8 cellular contexts compared by ENCODE assay signal in the genomic region with DNA sequence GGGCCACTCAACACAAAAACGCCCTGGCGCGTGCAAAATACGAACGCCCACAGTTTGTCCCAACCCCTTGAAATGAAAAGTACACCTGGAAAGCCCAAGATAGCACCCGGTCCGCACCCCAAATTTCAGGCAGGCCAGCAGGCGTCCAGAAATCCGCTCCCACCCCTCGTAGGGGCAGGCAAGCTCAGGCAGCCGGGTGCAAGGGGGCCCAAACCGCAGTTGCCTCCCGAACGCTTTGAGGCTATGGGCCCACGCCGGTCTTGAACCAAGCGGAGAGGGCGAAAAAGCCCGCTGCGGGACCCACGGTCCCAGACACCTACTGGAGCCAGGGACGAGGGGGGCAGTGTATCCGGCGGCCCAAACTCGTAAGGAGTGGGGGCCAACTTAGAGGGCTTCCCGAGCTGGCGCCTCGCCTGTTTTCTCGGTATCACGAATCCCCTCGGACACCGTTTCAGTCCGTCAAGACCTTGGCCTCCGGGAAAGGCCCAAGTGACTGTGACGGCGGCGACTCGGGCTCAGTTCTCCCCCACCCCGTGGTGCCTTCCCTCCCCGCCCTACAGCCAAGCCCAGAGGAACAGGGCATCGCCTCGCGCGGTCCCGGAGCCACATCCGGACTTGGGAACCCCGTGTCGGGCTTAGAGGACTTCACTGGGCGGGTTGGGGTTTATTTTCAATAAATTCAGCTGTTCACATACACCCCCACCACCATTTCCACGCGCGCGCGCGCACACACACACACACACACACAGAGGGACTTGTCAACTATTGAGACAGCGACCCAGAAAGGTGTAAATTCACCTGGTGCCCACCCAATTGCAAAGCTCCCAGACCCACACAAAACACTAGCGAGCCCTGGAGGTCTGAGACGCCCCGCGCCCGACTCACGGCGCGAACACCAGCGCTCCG. TPM values are rescaled to one million over a fixed set of nuclear protein-coding genes. Genes with fewer than 3 reads are reported as not detected.
DNase-seq lines count a peak whose midpoint lies in the region; ATAC-seq, FAIRE-seq and TF ChIP-seq lines count a peak whose summit lies in the region.

No MANE protein-coding gene starts in this region.

- H3K9ac ChIP-seq in K562 (ENCODE audit: insufficient read depth in 1 of 2, low read depth in 2 of 2, low read length in 2 of 2): no peak overlapping the region

- BruUV-seq in K562 (replicated peaks; lab: Mats Ljungman, UMichigan): no TSS peak

- no peak overlapping the region for H3K4me2 ChIP-seq in K562 (ENCODE audit: insufficient read depth, low read length)

- peaks cover 36% of the 10 kb centered on the region for H3K4me1 Mint-ChIP-seq in activated naive CD4-positive, alpha-beta T cell treated with anti-CD3 and anti-CD28 coated beads for 36 hours (ENCODE audit: low read depth)

- in situ Hi-C loops in K562 (cut with MboI): no loop called here
- in situ Hi-C loops in transverse colon (cut with MboI; ENCODE audit: low pct_ligation_motif_present in 1 of 4, low pct_unique_long_range_greater_than_20kb in 1 of 4, low sequenced_read_pairs in 3 of 4): no loop called here

- no peaks in the 10 kb centered on the region for H3K27me3 ChIP-seq in K562 (ENCODE audit: control insufficient read depth in 2 of 2, insufficient read depth in 2 of 2, low read length in 2 of 2)
- H3K27me3 ChIP-seq in transverse colon: peaks cover 92% of the 10 kb centered on the region

- FAIRE-seq in K562 (lab: Jason Lieb, UNC): no peak

- H3K36me3 Mint-ChIP-seq in activated naive CD4-positive, alpha-beta T cell treated with anti-CD3 and anti-CD28 coated beads for 36 hours (ENCODE audit: low read depth): no peaks in the 10 kb centered on the region

- no peak for TF ChIP-seq CTCF in K562 (IDR thresholded peaks at IDR 0.05 in 2 of 3, conservative IDR thresholded peaks at IDR 0.05 in 1 of 3; ENCODE audit: insufficient read depth in 2 of 3, low read depth in 1 of 3, low read length in 3 of 3)
- no peak for TF ChIP-seq CTCF in lower leg skin (IDR thresholded peaks at IDR 0.05)
- no peak for TF ChIP-seq CTCF in transverse colon (IDR thresholded peaks at IDR 0.05)

- CTCF ChIA-PET in activated naive CD4-positive, alpha-beta T cell treated with anti-CD3 and anti-CD28 coated beads for 36 hours (lab: Charles Lee): interaction anchor here (0.6 to 0.7 kb wide), 3 partner anchors 12 to 645 kb away, joined by 3 to 7 read pairs (median 4); no protein-coding TSS in a partner anchor
- CTCF ChIA-PET in K562 (lab: Yijun Ruan, JAX; ENCODE audit: low intra/inter-chr PET ratio): no interaction called here

- no peaks in the 10 kb centered on the region for H3K9me3 Mint-ChIP-seq in activated naive CD4-positive, alpha-beta T cell treated with anti-CD3 and anti-CD28 coated beads for 36 hours

- no peak for TF ChIP-seq EP300 in K562 (IDR thresholded peaks at IDR 0.05; ENCODE audit: low read length)
- no peak for TF ChIP-seq EP300 in transverse colon (IDR thresholded peaks at IDR 0.05; ENCODE audit: low read depth)

- intact Hi-C loops in activated naive CD4-positive, alpha-beta T cell treated with anti-CD3 and anti-CD28 coated beads for 36 hours (cut with micrococcal nuclease): loop anchor here (10.0 kb wide), 1 partner anchor 391 kb away; a partner anchor contains a TSS
- intact Hi-C loops in K562 (cut with micrococcal nuclease): no loop called here
- intact Hi-C loops in lower leg skin (cut with DNase I; ENCODE audit: low total_unique reads): no loop called here
- intact Hi-C loops in transverse colon (cut with DNase I; ENCODE audit: low total_unique reads): no loop called here

- ATAC-seq in K562: no peak

- H3K4me3 ChIP-seq in K562 (no peak overlapping the region), lower leg skin (ENCODE audit: low read depth, poor library complexity, severe bottlenecking) (peak overlapping the region; percentile 8), transverse colon (peak overlapping the region; percentile 22 to 98 (median 70))

- no peak overlapping the region for H2AFZ ChIP-seq in K562 (ENCODE audit: low read depth, low read length)

- peak; percentile 20 for DNase-seq in activated naive CD4-positive, alpha-beta T cell treated with anti-CD3 and anti-CD28 coated beads for 36 hours
- DNase-seq in activated naive CD4-positive, alpha-beta T cell treated with Interleukin-2 at 50 U/mL for 16 hours: no peak
- DNase-seq in K562 (ENCODE audit: extremely low read depth in 1 of 4, low spot score in 3 of 4) (no peak), lower leg skin (ENCODE audit: low spot score in 2 of 2) (peak in 1 of 2 donors; percentile 87), transverse colon (peak; percentile 62), DMS79 (lab: John Stamatoyannopoulos, UW) (no peak), NCI-H1436 treated with DMSO at 0.1 percent for 48 hours (lab: John Stamatoyannopoulos, UW) (no peak), NCI-H82 (lab: John Stamatoyannopoulos, UW) (no peak)

- no peak for TF ChIP-seq POLR2A in K562 (conservative IDR thresholded peaks at IDR 0.05)
- TF ChIP-seq POLR2A in lower leg skin (IDR thresholded peaks at IDR 0.05): no peak
- peak; percentile 39 for TF ChIP-seq POLR2A in transverse colon (IDR thresholded peaks at IDR 0.05)

- no peaks in the 10 kb centered on the region for H4K20me1 ChIP-seq in K562 (replicated peaks; ENCODE audit: control insufficient read depth, insufficient read depth, low read length)

- no peaks in the 10 kb centered on the region for H3K36me3 ChIP-seq in K562 (ENCODE audit: control insufficient read depth, insufficient read depth, low read length)
- H3K36me3 ChIP-seq in transverse colon: no peaks in the 10 kb centered on the region

- peaks cover 75% of the 10 kb centered on the region for H3K27me3 Mint-ChIP-seq in activated naive CD4-positive, alpha-beta T cell treated with anti-CD3 and anti-CD28 coated beads for 36 hours (ENCODE audit: low read depth)

- H3K27ac ChIP-seq in K562 (ENCODE audit: extremely low read depth, low read depth, low read length) (no peak overlapping the region), transverse colon (peak overlapping the region; percentile 83 to 90 (median 87))

- H3K4me1 ChIP-seq in K562 (replicated peaks in 1 of 2; ENCODE audit: control insufficient read depth in 2 of 2, insufficient read depth in 2 of 2, low read length in 2 of 2) (peaks cover 0 to 18% of the 10 kb centered on the region in 2 experiments; a peak in 2 of 5 replicates), transverse colon (peaks cover 6 to 50% (median 29%) of the 10 kb centered on the region in 4 donors)

- peak overlapping the region; percentile 49 for H3K4me3 Mint-ChIP-seq in activated naive CD4-positive, alpha-beta T cell treated with anti-CD3 and anti-CD28 coated beads for 36 hours

- H3K9me3 ChIP-seq in K562 (replicated peaks; ENCODE audit: control insufficient read depth, insufficient read depth, low read depth, low read length) (peaks cover 2% of the 10 kb centered on the region; the same call in 1 of the 2 replicates), transverse colon (no peaks in the 10 kb centered on the region)

- POLR2A ChIA-PET in K562 (lab: Yijun Ruan, JAX): no interaction called here

- 97% methylated on average over 24 of the region's 66 CpGs for WGBS in K562 (ENCODE audit: insufficient coverage, low coverage, missing lambda C conversion rate)
- 5 to 7% methylated on average over 48 to 62 of the region's 66 CpGs for WGBS in lower leg skin, 2 donors
- 8% methylated on average over 48 of the region's 66 CpGs; no CpG with 5 or more reads in 1 of the 2 donors for WGBS in transverse colon (ENCODE audit: low coverage in 1 of 2), 2 donors

- TF ChIP-seq RAD21 in K562 (CRISPR knock-in tag; conservative IDR thresholded peaks at IDR 0.05 in 1 of 2, IDR thresholded peaks at IDR 0.05 in 1 of 2): no peak

- H3K79me2 ChIP-seq in K562 (ENCODE audit: control insufficient read depth, insufficient read depth, low read length): peaks cover 29% of the 10 kb centered on the region

- H3K27ac Mint-ChIP-seq in activated naive CD4-positive, alpha-beta T cell treated with anti-CD3 and anti-CD28 coated beads for 36 hours: no peak overlapping the region

- H3K9me1 ChIP-seq in K562 (ENCODE audit: control insufficient read depth, insufficient read depth, low read length): no peaks in the 10 kb centered on the region

RNA-seq across cellular contexts. Expression of a gene that starts 6.2 kb away (rescaled TPM):
- total RNA-seq in activated naive CD4-positive, alpha-beta T cell treated with anti-CD3 and anti-CD28 coated beads for 36 hours: under 1 TPM; 0.02 to 0.44 TPM
- 43.7 and 91.0 TPM in 2 replicates for total RNA-seq in K562 (2011; cell fraction: chromatin; rRNA removed; ENCODE audit: low replicate concordance)
- total RNA-seq in K562 (2011; cell fraction: nucleolus; rRNA removed): 18.8 and 27.8 TPM in 2 replicates
- 47.1 and 82.4 TPM in 2 replicates for total RNA-seq in K562 (2011; cell fraction: nucleoplasm; rRNA removed)
- total RNA-seq in K562 (2014; rRNA removed) (15.1 and 21.1 TPM in 2 replicates), K562 (2014; rRNA removed; fragmentation: Illumina TruSeq; extraction: Trizol) (17.1 and 18.8 TPM in 2 replicates), K562 (2015; rRNA removed; fragmentation: Illumina TruSeq; extraction: Trizol) (18.6 and 19.5 TPM in 2 replicates), K562 (2021) (34.0 and 34.3 TPM in 2 replicates), lower leg skin (1 to 10 TPM; 2.6 to 3.7 (median 3.3) TPM), transverse colon (100 to 1,000 TPM; 289 to 316 (median 293) TPM)
- polyA plus RNA-seq in K562 (2011; rRNA removed) (8.7 and 9.9 TPM in 2 replicates), K562 (2014; fragmentation: Illumina TruSeq; extraction: Trizol) (21.1 and 21.8 TPM in 2 replicates), K562 (2014; fragmentation: Nextera tagmentation; extraction: Ambion mirVana) (10 to 100 TPM in 1 of 2 experiments, 1 to 10 TPM in 1; 4.5 to 10.0 TPM), K562 (2014; rRNA removed) (12.8 and 14.4 TPM in 2 replicates)
- polyA plus RNA-seq in K562 (2011; cell fraction: cytosol; rRNA removed): 5.8 and 9.5 TPM in 2 replicates
- 15.7 and 22.4 TPM in 2 replicates for polyA plus RNA-seq in K562 (2011; cell fraction: nucleus; rRNA removed)
- polyA plus RNA-seq in K562 (2012): 9.2 and 12.2 TPM in 2 replicates
- polyA minus RNA-seq in K562 (2011; rRNA and poly(A)+ RNA removed): 37.3 and 38.8 TPM in 2 replicates
- 19.0 and 20.9 TPM in 2 replicates for polyA minus RNA-seq in K562 (2011; cell fraction: cytosol; rRNA and poly(A)+ RNA removed)
- 45.2 and 51.2 TPM in 2 replicates for polyA minus RNA-seq in K562 (2011; cell fraction: nucleus; rRNA and poly(A)+ RNA removed)

Comparison
In these comparisons a context has a peak if more than half of its experiments do, and no peak if none do; other contexts are left out.
1. DNase-seq: peak in activated naive CD4-positive, alpha-beta T cell treated with anti-CD3 and anti-CD28 coated beads for 36 hours (single experiment) and transverse colon (single experiment); none in activated naive CD4-positive, alpha-beta T cell treated with Interleukin-2 at 50 U/mL for 16 hours (single experiment), K562 (0 of 4), DMS79 (single experiment), NCI-H1436 treated with DMSO at 0.1 percent for 48 hours (single experiment) and NCI-H82 (single experiment).